Comparison of ENCODE assay signal across 8 cellular contexts in the genomic region with DNA sequence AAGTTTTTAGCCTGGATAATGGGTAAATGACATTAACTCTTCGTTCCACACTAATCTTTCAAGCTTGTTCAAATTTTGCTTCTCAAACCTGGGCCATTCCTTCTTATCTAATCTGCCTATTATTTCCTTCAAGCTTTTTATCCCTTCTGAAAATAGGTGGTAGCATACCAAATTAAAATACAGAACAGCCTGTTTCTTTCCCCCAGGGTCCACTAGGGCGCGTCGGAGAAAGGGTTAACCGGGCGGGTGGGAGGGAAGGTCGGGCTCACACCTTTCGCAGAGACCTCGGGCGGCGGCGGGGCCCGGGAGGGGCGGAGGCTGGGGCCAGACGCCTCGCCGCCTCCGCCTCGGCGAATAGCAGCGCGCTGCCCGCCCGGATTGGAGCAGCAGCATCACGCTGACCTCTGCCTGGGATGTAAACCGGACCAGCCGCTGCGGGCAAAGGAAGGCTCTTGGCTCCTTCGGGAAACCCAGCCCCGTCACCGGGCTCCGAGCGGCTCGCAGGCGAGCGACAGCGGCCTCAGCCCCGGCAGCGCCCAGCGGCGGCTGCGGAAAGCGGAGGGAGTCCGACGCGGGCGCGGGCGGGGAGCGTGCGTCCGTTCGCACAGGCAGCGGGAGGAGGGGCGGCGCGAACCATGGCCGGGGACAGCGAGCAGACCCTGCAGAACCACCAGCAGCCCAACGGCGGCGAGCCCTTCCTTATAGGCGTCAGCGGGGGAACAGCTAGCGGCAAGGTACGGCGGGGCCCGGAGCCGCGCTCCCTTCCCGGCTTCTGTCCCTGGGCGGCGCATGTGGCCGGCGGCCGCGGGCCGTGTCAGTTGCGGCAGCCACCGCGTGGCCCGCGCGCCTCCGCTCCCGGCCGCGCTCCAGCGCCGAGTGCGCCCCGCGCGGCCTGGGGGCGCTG. TPM values are rescaled to one million over a fixed set of nuclear protein-coding genes. Genes with fewer than 3 reads are reported as not detected.
DNase-seq lines count a peak whose midpoint lies in the region; ATAC-seq and TF ChIP-seq lines count a peak whose summit lies in the region.

A gene (plus strand): TSS at position 416 of the 904 bp plus-strand sequence. CDS start 220 bp downstream, at position 636.

- H3K27ac Mint-ChIP-seq in dendritic cell treated with granulocyte-macrophage colony-stimulating factor and Interleukin-4, amounts not matched to agents 40 ng/mL and 50 ng/mL, for 4 days, result peak within 1 kb of the TSS; percentile 87

- intact Hi-C loops in dendritic cell treated with granulocyte-macrophage colony-stimulating factor and Interleukin-4, amounts not matched to agents 40 ng/mL and 50 ng/mL, for 4 days (cut with micrococcal nuclease), result loop anchor here (2.0 to 5.0 kb wide), 3 partner anchors 45 to 130 kb away; a partner anchor contains a TSS

- no peaks in the 10 kb centered on the region for H3K27me3 Mint-ChIP-seq in dendritic cell treated with granulocyte-macrophage colony-stimulating factor and Interleukin-4, amounts not matched to agents 40 ng/mL and 50 ng/mL, for 4 days

- peak within 1 kb of the TSS; percentile 99 for H3K4me3 Mint-ChIP-seq in dendritic cell treated with granulocyte-macrophage colony-stimulating factor and Interleukin-4, amounts not matched to agents 40 ng/mL and 50 ng/mL, for 4 days

- peak; percentile 95 for DNase-seq in BE2C
- DNase-seq in NCI-H446 treated with DMSO at 0.1 percent for 48 hours (lab: John Stamatoyannopoulos, UW), result peak; percentile 65
- peak; percentile 47 to 52 for DNase-seq in activated CD4-positive, alpha-beta T cell treated with anti-CD3 and anti-CD28 coated beads for 4 hours
- peak; percentile 44 to 67 for DNase-seq in stimulated activated CD4-positive, alpha-beta T cell treated with anti-CD3 and anti-CD28 coated beads, Interleukin-4, amount 100 ng/mL, for 4 hours

- H3K9me3 ChIP-seq in BE2C (no peaks in the 10 kb centered on the region), liver (ENCODE audit: control insufficient read depth in 4 of 4, low read length in 3 of 4) (no peaks in the 10 kb centered on the region)

- TF ChIP-seq CTCF in BE2C (IDR thresholded peaks at IDR 0.05; ENCODE audit: low read depth, low read length), result no peak; the same call in 1 of the 2 replicates
- TF ChIP-seq CTCF in liver (IDR thresholded peaks at IDR 0.05; ENCODE audit: low read depth, low read length, missing input control), result no peak

- no peak for TF ChIP-seq RAD21 in liver (IDR thresholded peaks at IDR 0.05)

- peaks cover 15% of the 10 kb centered on the region for H3K36me3 Mint-ChIP-seq in dendritic cell treated with granulocyte-macrophage colony-stimulating factor and Interleukin-4, amounts not matched to agents 40 ng/mL and 50 ng/mL, for 4 days (ENCODE audit: low read depth)

- WGBS in liver, result under 1% methylated on average over 95 of the region's 95 CpGs

- peaks cover 6% of the 10 kb centered on the region for H3K4me1 ChIP-seq in BE2C
- H3K4me1 ChIP-seq in liver (ENCODE audit: control insufficient read depth in 4 of 4, insufficient read depth in 4 of 4, low read length in 3 of 4), result peaks cover 0 to 15% (median 9%) of the 10 kb centered on the region in 4 donors

- peak; percentile 72 for ATAC-seq in GM18909 (IDR thresholded peaks at IDR 0.05; ENCODE audit: poor library complexity, unreplicated experiment)
- ATAC-seq in HG03139 (IDR thresholded peaks at IDR 0.05; ENCODE audit: unreplicated experiment), result peak; percentile 72

- no peaks in the 10 kb centered on the region for H3K27me3 ChIP-seq in BE2C
- no peaks in the 10 kb centered on the region for H3K27me3 ChIP-seq in liver (ENCODE audit: control insufficient read depth in 4 of 4, insufficient read depth in 4 of 4, low read length in 3 of 4)

- H3K36me3 ChIP-seq in BE2C (peaks cover 22% of the 10 kb centered on the region), liver (ENCODE audit: control insufficient read depth in 4 of 4, insufficient read depth in 3 of 4, low read depth in 1 of 4, low read length in 3 of 4) (no peaks in the 10 kb centered on the region)

- peak within 1 kb of the TSS; percentile 78 to 90 for H3K27ac ChIP-seq in liver (ENCODE audit: low read depth in 1 of 2, low read length in 2 of 2)

- peak within 1 kb of the TSS; percentile 99 for H3K4me3 ChIP-seq in BE2C (ENCODE audit: low read depth, low read length)
- peak within 1 kb of the TSS; percentile 61 to 99 (median 88) for H3K4me3 ChIP-seq in liver (ENCODE audit: low read depth in 1 of 3, low read length in 3 of 3)

- H3K9me3 Mint-ChIP-seq in dendritic cell treated with granulocyte-macrophage colony-stimulating factor and Interleukin-4, amounts not matched to agents 40 ng/mL and 50 ng/mL, for 4 days, result no peaks in the 10 kb centered on the region

- H3K9ac ChIP-seq in liver (ENCODE audit: low read depth in 1 of 2, low read length in 2 of 2), result peak within 1 kb of the TSS; percentile 3 to 45

- peaks cover 15% of the 10 kb centered on the region for H3K4me1 Mint-ChIP-seq in dendritic cell treated with granulocyte-macrophage colony-stimulating factor and Interleukin-4, amounts not matched to agents 40 ng/mL and 50 ng/mL, for 4 days (ENCODE audit: low read depth)

TF ChIP-seq in liver, 16 proteins besides CTCF, POLR2A, EP300 and RAD21:
- TF ChIP-seq SP1 (IDR thresholded peaks at IDR 0.05) (peak; percentile 14), GABPA (IDR thresholded peaks at IDR 0.05 in 1 of 2, conservative IDR thresholded peaks at IDR 0.05 in 1 of 2) (no peak)

RNA-seq across cellular contexts. Expression of the gene that starts here (rescaled TPM):
- polyA plus RNA-seq in BE2C (2012; ENCODE audit: insufficient read depth, insufficient read length, low read depth), result 95.3 TPM
- 10 to 100 TPM; 24.5 to 25.5 TPM for total RNA-seq in liver
- polyA plus RNA-seq in liver, result 10 to 100 TPM in 1 of 2 donors, 1 to 10 TPM in 1; 8.9 to 10.1 TPM

Comparison
In these comparisons a context has a peak if more than half of its experiments do, and no peak if none do; other contexts are left out.
1. Peak in every context shown above with its lines: DNase-seq, ATAC-seq, H3K4me3 ChIP-seq and H3K27ac ChIP-seq.